Comparison of ENCODE assay signal across 12 cellular contexts in genomic region chr20:1415667-1416468, GRCh38. TPM values are rescaled to one million over a fixed set of nuclear protein-coding genes. Genes with fewer than 3 reads are reported as not detected.
DNase-seq lines count a peak whose midpoint lies in the region; ATAC-seq, FAIRE-seq and TF ChIP-seq lines count a peak whose summit lies in the region.
"Had no signal": no experiment of that assay in that cellular context is flagged by ENCODE, and none has a peak within 500 bp of the region (broad histone marks: within the 10 kb centered on the region; RNA-seq: fewer than 3 reads in every experiment).

No MANE protein-coding gene starts in this region.

- H3K36me3 ChIP-seq in astrocyte (ENCODE audit: insufficient read depth, low read length) = no peaks in the 10 kb centered on the region
- no peaks in the 10 kb centered on the region for H3K36me3 ChIP-seq in HepG2 (replicated peaks in 1 of 2; ENCODE audit: control insufficient read depth in 1 of 2, insufficient read depth in 2 of 2, low read length in 2 of 2)

- H3K36me3 Mint-ChIP-seq in CD14-positive monocyte (no peaks in the 10 kb centered on the region), astrocyte (ENCODE audit: low read depth, unreplicated experiment) (no peaks in the 10 kb centered on the region)

- H3K27ac ChIP-seq in astrocyte (ENCODE audit: low read depth, low read length) (peak overlapping the region; percentile 59), HepG2 (ENCODE audit: extremely low read length, insufficient read depth, low read length) (no peak overlapping the region)
- H3K27ac ChIP-seq: parathyroid adenoma had no signal

- H3K4me2 ChIP-seq in astrocyte (ENCODE audit: low read length) (peak overlapping the region; percentile 24), HepG2 (ENCODE audit: low read depth, low read length) (peak overlapping the region; percentile 34; the same call in 1 of the 2 replicates)

- DNase-seq in CD14-positive monocyte (ENCODE audit: low spot score) = peak; percentile 77
- peak; percentile 92 for DNase-seq in HTR-8/SVneo (ENCODE audit: insufficient read length, low spot score)
- peak; percentile 96 for DNase-seq in astrocyte (ENCODE audit: low read depth)
- DNase-seq in HepG2 (ENCODE audit: low spot score) = peak; percentile 91
- no peak for DNase-seq in DMS114 treated with DMSO at 0.1 percent for 48 hours (lab: John Stamatoyannopoulos, UW; ENCODE audit: unreplicated experiment)
- DNase-seq in NCI-H345 treated with DMSO at 0.1 percent for 48 hours (lab: John Stamatoyannopoulos, UW; ENCODE audit: unreplicated experiment) = no peak
- DNase-seq: activated CD8-positive, alpha-beta memory T cell treated with anti-CD3 and anti-CD28 coated beads for 24 hours; stimulated activated naive CD4-positive, alpha-beta T cell had no signal

- H3K27me3 Mint-ChIP-seq in CD14-positive monocyte (ENCODE audit: low read depth in 3 of 3) = peaks cover 10 to 23% (median 11%) of the 10 kb centered on the region in 3 donors
- no peaks in the 10 kb centered on the region for H3K27me3 Mint-ChIP-seq in astrocyte (ENCODE audit: low read depth, unreplicated experiment)

- no peak overlapping the region for H3K9ac ChIP-seq in astrocyte (ENCODE audit: low read length)
- H3K9ac ChIP-seq in HepG2 (ENCODE audit: insufficient read depth, low read depth, low read length) = no peak overlapping the region
- H3K9ac ChIP-seq: parathyroid adenoma had no signal

- no peak for TF ChIP-seq POLR2A in HepG2 (IDR thresholded peaks at IDR 0.05; ENCODE audit: insufficient read depth in 1 of 2, low read depth in 2 of 2, low read length in 2 of 2)

- TF ChIP-seq EP300 in HepG2 (IDR thresholded peaks at IDR 0.05; ENCODE audit: low read depth in 2 of 2, low read length in 2 of 2) = peak; percentile 73 to 90; a peak in 3 of 4 replicates
- TF ChIP-seq EP300 in HepG2 (CRISPR knock-in tag; IDR thresholded peaks at IDR 0.05; ENCODE audit: borderline replicate concordance) = peak; percentile 76

- no peaks in the 10 kb centered on the region for H3K4me1 Mint-ChIP-seq in CD14-positive monocyte
- peaks cover 23% of the 10 kb centered on the region for H3K4me1 Mint-ChIP-seq in astrocyte (ENCODE audit: low read depth, unreplicated experiment)

- in situ Hi-C loops in HepG2 (cut with HindIII; ENCODE audit: extremely low pct_ligation_motif_present, low pct_unique_long_range_greater_than_20kb) = no loop called here

- H3K4me3 ChIP-seq in astrocyte (ENCODE audit: insufficient read depth, low read depth, low read length) (no peak overlapping the region), HepG2 (replicated peaks in 1 of 3; ENCODE audit: insufficient read depth in 1 of 3, low read depth in 2 of 3, low read length in 3 of 3) (no peak overlapping the region)

- H3K9me3 Mint-ChIP-seq in CD14-positive monocyte (peaks cover 1 to 15% (median 9%) of the 10 kb centered on the region in 7 donors), astrocyte (ENCODE audit: unreplicated experiment) (peaks cover 10% of the 10 kb centered on the region)

- peak; percentile 93 for ATAC-seq in HepG2
- no peak for ATAC-seq in GM19452 (IDR thresholded peaks at IDR 0.05; ENCODE audit: unreplicated experiment)
- ATAC-seq in HG02884 (IDR thresholded peaks at IDR 0.05; ENCODE audit: unreplicated experiment) = no peak

- TF ChIP-seq CTCF in CD14-positive monocyte (IDR thresholded peaks at IDR 0.05) (no peak), astrocyte (IDR thresholded peaks at IDR 0.05; ENCODE audit: insufficient read depth, low read depth, low read length) (no peak), HepG2 (CRISPR knock-in tag; IDR thresholded peaks at IDR 0.05) (peak; percentile 11; the same call in 1 of the 2 replicates)

- H3K4me3 Mint-ChIP-seq in CD14-positive monocyte (no peak overlapping the region), astrocyte (ENCODE audit: unreplicated experiment) (no peak overlapping the region)

- H3K79me2 ChIP-seq in astrocyte (ENCODE audit: insufficient read depth, low read length) = no peaks in the 10 kb centered on the region
- H3K79me2 ChIP-seq in HepG2 (ENCODE audit: insufficient read depth, low read length) = no peaks in the 10 kb centered on the region
- H3K79me2 ChIP-seq: parathyroid adenoma had no signal

- no peak overlapping the region for H3K27ac Mint-ChIP-seq in CD14-positive monocyte
- peak overlapping the region; percentile 73 for H3K27ac Mint-ChIP-seq in astrocyte (ENCODE audit: unreplicated experiment)

- CTCF ChIA-PET in HepG2 (lab: Yijun Ruan, JAX; ENCODE audit: low intra/inter-chr PET ratio, low total read pairs) = no interaction called here

- TF ChIP-seq RAD21 in HepG2 (CRISPR knock-in tag; IDR thresholded peaks at IDR 0.05) = no peak

- no peak overlapping the region for H2AFZ ChIP-seq in astrocyte (ENCODE audit: low read depth, low read length)
- no peak overlapping the region for H2AFZ ChIP-seq in HepG2 (ENCODE audit: low read length)
- H2AFZ ChIP-seq: parathyroid adenoma had no signal

- intact Hi-C loops in CD14-positive monocyte (cut with micrococcal nuclease) (no loop called here), HepG2 (cut with micrococcal nuclease; ENCODE audit: unreplicated experiment) (loop anchor here (2.0 kb wide), 1 partner anchor 15 kb away; no protein-coding TSS in a partner anchor)

- 5% methylated on average over 8 of the region's 8 CpGs for WGBS in HepG2 (ENCODE audit: low lambda C conversion rate)

- peaks cover 19% of the 10 kb centered on the region for H3K4me1 ChIP-seq in astrocyte (ENCODE audit: insufficient read depth, low read length)
- peaks cover 19% of the 10 kb centered on the region for H3K4me1 ChIP-seq in HepG2 (ENCODE audit: insufficient read depth, low read length)
- H3K4me1 ChIP-seq: parathyroid adenoma had no signal

- BruUV-seq in HepG2 (replicated peaks; lab: Mats Ljungman, UMichigan) = no TSS peak

- H3K9me3 ChIP-seq in astrocyte (ENCODE audit: insufficient read depth, low read depth, low read length) (no peaks in the 10 kb centered on the region), HepG2 (ENCODE audit: low read length) (no peaks in the 10 kb centered on the region)

- H4K20me1 ChIP-seq in astrocyte (ENCODE audit: insufficient read depth, low read length) (no peaks in the 10 kb centered on the region), HepG2 (ENCODE audit: insufficient read depth, low read length) (no peaks in the 10 kb centered on the region)

- POLR2A ChIA-PET in HepG2 (lab: Yijun Ruan, JAX) = interaction anchor here (1.0 kb wide), 1 partner anchor 22 kb away, joined by 3 read pairs; no protein-coding TSS in a partner anchor

- no peaks in the 10 kb centered on the region for H3K27me3 ChIP-seq in astrocyte (ENCODE audit: insufficient read depth, low read length)
- no peaks in the 10 kb centered on the region for H3K27me3 ChIP-seq in HepG2 (ENCODE audit: control insufficient read depth in 1 of 2, insufficient read depth in 2 of 2, low read length in 2 of 2)

- FAIRE-seq in HTR-8/SVneo (lab: Jason Lieb, UNC) (peak; percentile 52), astrocyte (lab: Jason Lieb, UNC) (peak; percentile 93), HepG2 (lab: Jason Lieb, UNC) (no peak)
- FAIRE-seq: endometrium had no signal

RNA-seq across cellular contexts. Expression of gene FKBP1A, which starts 23.0 kb away (rescaled TPM):
- polyA plus RNA-seq in CD14-positive monocyte (100 to 1,000 TPM; 155 to 194 TPM), HepG2 (2011; rRNA removed) (436 and 468 TPM in 2 replicates)
- total RNA-seq in astrocyte (360 and 379 TPM in 2 replicates), HepG2 (2016; rRNA removed; fragmentation: Illumina TruSeq; extraction: Trizol) (119 and 188 TPM in 2 replicates)
- 32.5 and 44.9 TPM in 2 replicates for total RNA-seq in HepG2 (2016; cell fraction: cytosol; rRNA removed; fragmentation: Illumina TruSeq; extraction: Trizol; ENCODE audit: low read depth)
- total RNA-seq in HepG2 (2016; cell fraction: insoluble cytoplasmic fraction; rRNA removed; fragmentation: Illumina TruSeq; extraction: Trizol) = 120 and 187 TPM in 2 replicates
- 119 and 132 TPM in 2 replicates for total RNA-seq in HepG2 (2016; cell fraction: membrane; rRNA removed; fragmentation: Illumina TruSeq; extraction: Trizol)
- total RNA-seq in HepG2 (2016; cell fraction: nucleus; rRNA removed; fragmentation: Illumina TruSeq; extraction: Trizol) = 70.0 and 93.2 TPM in 2 replicates
- polyA plus RNA-seq in HepG2 (2011; cell fraction: cytosol; rRNA removed) = 445 and 560 TPM in 2 replicates
- 139 and 210 TPM in 2 replicates for polyA plus RNA-seq in HepG2 (2011; cell fraction: nucleus; rRNA removed)
- polyA plus RNA-seq in HepG2 (2012) = 286 and 329 TPM in 2 replicates
- polyA plus RNA-seq in HepG2 (2016; cell fraction: cytosol; fragmentation: Illumina TruSeq; extraction: Trizol; ENCODE audit: low read depth) = 115 and 137 TPM in 2 replicates
- polyA plus RNA-seq in HepG2 (2016; cell fraction: insoluble cytoplasmic fraction; fragmentation: Illumina TruSeq; extraction: Trizol; ENCODE audit: low read depth) = 594 and 645 TPM in 2 replicates
- polyA plus RNA-seq in HepG2 (2016; cell fraction: membrane; fragmentation: Illumina TruSeq; extraction: Trizol; ENCODE audit: low read depth) = 321 and 333 TPM in 2 replicates
- 249 and 270 TPM in 2 replicates for polyA plus RNA-seq in HepG2 (2016; cell fraction: nucleus; fragmentation: Illumina TruSeq; extraction: Trizol; ENCODE audit: insufficient read depth, low read depth)
- polyA minus RNA-seq in HepG2 (2011; rRNA and poly(A)+ RNA removed; ENCODE audit: low replicate concordance) = 241 and 466 TPM in 2 replicates
- polyA minus RNA-seq in HepG2 (2011; cell fraction: cytosol; rRNA and poly(A)+ RNA removed) = 119 and 130 TPM in 2 replicates
- 63.7 and 102 TPM in 2 replicates for polyA minus RNA-seq in HepG2 (2011; cell fraction: nucleus; rRNA and poly(A)+ RNA removed)

RNA-seq across cellular contexts. Expression of gene NSFL1C, which starts 50.8 kb away (rescaled TPM):
- polyA plus RNA-seq in CD14-positive monocyte (10 to 100 TPM; 52.8 to 56.8 TPM), HepG2 (2011; rRNA removed) (22.9 and 31.9 TPM in 2 replicates)
- total RNA-seq in astrocyte (78.3 and 96.0 TPM in 2 replicates), HepG2 (2016; rRNA removed; fragmentation: Illumina TruSeq; extraction: Trizol) (62.7 and 74.0 TPM in 2 replicates)
- total RNA-seq in HepG2 (2016; cell fraction: cytosol; rRNA removed; fragmentation: Illumina TruSeq; extraction: Trizol; ENCODE audit: low read depth) = 27.0 and 31.9 TPM in 2 replicates
- 67.3 and 70.8 TPM in 2 replicates for total RNA-seq in HepG2 (2016; cell fraction: insoluble cytoplasmic fraction; rRNA removed; fragmentation: Illumina TruSeq; extraction: Trizol)
- 34.0 and 35.0 TPM in 2 replicates for total RNA-seq in HepG2 (2016; cell fraction: membrane; rRNA removed; fragmentation: Illumina TruSeq; extraction: Trizol)
- 57.9 and 59.7 TPM in 2 replicates for total RNA-seq in HepG2 (2016; cell fraction: nucleus; rRNA removed; fragmentation: Illumina TruSeq; extraction: Trizol)
- 24.0 and 30.9 TPM in 2 replicates for polyA plus RNA-seq in HepG2 (2011; cell fraction: cytosol; rRNA removed)
- polyA plus RNA-seq in HepG2 (2011; cell fraction: nucleus; rRNA removed) = 94.8 and 100 TPM in 2 replicates
- polyA plus RNA-seq in HepG2 (2012) = 82.3 and 83.4 TPM in 2 replicates
- polyA plus RNA-seq in HepG2 (2016; cell fraction: cytosol; fragmentation: Illumina TruSeq; extraction: Trizol; ENCODE audit: low read depth) = 54.9 and 58.8 TPM in 2 replicates
- polyA plus RNA-seq in HepG2 (2016; cell fraction: insoluble cytoplasmic fraction; fragmentation: Illumina TruSeq; extraction: Trizol; ENCODE audit: low read depth) = 139 and 153 TPM in 2 replicates
- 55.7 and 56.7 TPM in 2 replicates for polyA plus RNA-seq in HepG2 (2016; cell fraction: membrane; fragmentation: Illumina TruSeq; extraction: Trizol; ENCODE audit: low read depth)
- polyA plus RNA-seq in HepG2 (2016; cell fraction: nucleus; fragmentation: Illumina TruSeq; extraction: Trizol; ENCODE audit: insufficient read depth, low read depth) = 105 and 116 TPM in 2 replicates
- 23.6 and 36.6 TPM in 2 replicates for polyA minus RNA-seq in HepG2 (2011; rRNA and poly(A)+ RNA removed; ENCODE audit: low replicate concordance)
- polyA minus RNA-seq in HepG2 (2011; cell fraction: cytosol; rRNA and poly(A)+ RNA removed) = 11.3 and 16.5 TPM in 2 replicates
- polyA minus RNA-seq in HepG2 (2011; cell fraction: nucleus; rRNA and poly(A)+ RNA removed) = 149 and 165 TPM in 2 replicates

Comparison
In these comparisons a context has a peak if more than half of its experiments do, and no peak if none do; other contexts are left out.
1. DNase-seq: peak in CD14-positive monocyte (single experiment), HTR-8/SVneo (single experiment), astrocyte (single experiment) and HepG2 (single experiment); none in DMS114 treated with DMSO at 0.1 percent for 48 hours (single experiment) and NCI-H345 treated with DMSO at 0.1 percent for 48 hours (single experiment).